In the genomic region with DNA sequence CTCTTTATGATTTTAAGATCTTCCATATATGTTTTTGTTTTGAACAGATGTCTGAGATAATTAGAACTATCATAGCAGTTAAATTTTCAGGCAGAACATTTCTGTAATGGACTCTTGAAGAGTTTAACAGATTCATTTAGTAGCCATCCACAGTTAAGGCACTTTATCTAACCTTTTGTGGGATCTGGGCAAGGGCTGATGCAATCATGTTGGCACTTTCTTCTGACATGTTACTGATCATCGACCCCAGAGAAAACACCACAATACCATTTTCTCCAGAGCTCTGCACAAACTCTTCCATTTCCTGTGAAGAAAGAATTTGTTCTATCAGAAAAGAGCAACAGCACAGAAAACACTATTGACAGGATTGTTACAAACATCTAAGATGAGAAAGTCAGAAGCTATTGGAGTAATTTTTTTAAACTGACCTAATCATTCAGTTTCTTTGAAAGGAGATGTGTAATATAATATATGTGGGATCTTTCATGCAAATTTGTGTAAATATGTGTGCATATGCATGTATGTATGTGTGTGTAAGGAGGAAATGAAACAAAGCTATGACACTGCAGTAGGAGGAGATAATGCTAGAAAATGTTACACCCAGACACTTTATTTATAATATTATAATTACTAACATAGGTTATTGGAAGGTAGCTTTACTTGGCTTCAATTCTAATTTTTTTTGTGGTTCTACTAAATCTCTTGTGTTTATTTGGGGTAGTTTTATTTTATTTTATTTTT, we compare ENCODE assay signal across 15 cellular contexts. TPM values are rescaled to one million over a fixed set of nuclear protein-coding genes. Genes with fewer than 3 reads are reported as not detected.
DNase-seq lines count a peak whose midpoint lies in the region; ATAC-seq, FAIRE-seq and TF ChIP-seq lines count a peak whose summit lies in the region.
"Not testable (repeated sequence)": the region's sequence is repeated elsewhere in the genome, so short reads cannot be mapped to it uniquely, and the experiment has no call there.
"Had no signal": no experiment of that assay in that cellular context is flagged by ENCODE, and none has a peak within 500 bp of the region (broad histone marks: within the 10 kb centered on the region; RNA-seq: fewer than 3 reads in every experiment).

No MANE protein-coding gene starts in this region.

- not testable (repeated sequence) for DNase-seq in GM12892 (ENCODE audit: insufficient read length); bronchial epithelial cell (ENCODE audit: low read depth); right lobe of liver

- WGBS in right lobe of liver (ENCODE audit: insufficient coverage, low coverage, low lambda C conversion rate, missing lambda C conversion rate) = no CpG with 5 or more reads among the region's 1 CpG

- not testable (repeated sequence) for H3K27me3 ChIP-seq in bronchial epithelial cell (ENCODE audit: control insufficient read depth, insufficient read depth, low read length); right lobe of liver

- H3K9me3 ChIP-seq in right lobe of liver = not testable (repeated sequence)

- not testable (repeated sequence) for H3K4me3 ChIP-seq in bronchial epithelial cell (ENCODE audit: low read depth, low read length); right lobe of liver

- H3K36me3 ChIP-seq in bronchial epithelial cell (ENCODE audit: control insufficient read depth, insufficient read depth, low read length); right lobe of liver: not testable (repeated sequence)

- not testable (repeated sequence) for TF ChIP-seq CTCF in bronchial epithelial cell (IDR thresholded peaks at IDR 0.05; ENCODE audit: insufficient read depth, low read length, severe bottlenecking); right lobe of liver (IDR thresholded peaks at IDR 0.05)

- FAIRE-seq in GM12892 (lab: Jason Lieb, UNC) (peak; percentile 50), bronchial epithelial cell (lab: Jason Lieb, UNC) (peak; percentile 93)

- intact Hi-C loops in right lobe of liver (cut with DNase I) = not testable (repeated sequence)

- peak overlapping the region in 2 of 3 donors; percentile 7 to 79 for H3K27ac ChIP-seq in right lobe of liver

- peak; percentile 74 for ATAC-seq in GM18868 (IDR thresholded peaks at IDR 0.05; ENCODE audit: unreplicated experiment)
- peak; percentile 42 for ATAC-seq in GM21528 (IDR thresholded peaks at IDR 0.05; ENCODE audit: low FRiP score, unreplicated experiment)
- peak; percentile 70 for ATAC-seq in HG02885 (IDR thresholded peaks at IDR 0.05; ENCODE audit: poor library complexity, unreplicated experiment)
- peak; percentile 48 for ATAC-seq in HG03175 (IDR thresholded peaks at IDR 0.05; ENCODE audit: unreplicated experiment)
- peak; percentile 50 for ATAC-seq in HG03565 (IDR thresholded peaks at IDR 0.05; ENCODE audit: unreplicated experiment)
- peak; percentile 34 to 78 (median 44) for ATAC-seq in right lobe of liver

- peaks cover 0 to 35% (median 5%) of the 10 kb centered on the region in 4 donors for H3K4me1 ChIP-seq in right lobe of liver

- TF ChIP-seq POLR2A in GM12892 (IDR thresholded peaks at IDR 0.05; ENCODE audit: low read depth, low read length); right lobe of liver (IDR thresholded peaks at IDR 0.05): not testable (repeated sequence)

RNA-seq across cellular contexts. Expression of gene UGT2B15, which starts 7.4 kb away (rescaled TPM):
- not detected for polyA plus RNA-seq in GM12892 (2012; ENCODE audit: missing spikeins)
- total RNA-seq in bronchial epithelial cell (under 0.01 TPM in 1 of 2 replicates, not detected in the other), right lobe of liver (100 to 1,000 TPM in 4 of 6 experiments, 10 to 100 TPM in 2; 44.9 to 533 (median 152) TPM)
- total RNA-seq: A673, H9, HFFc6, HT1080, OCI-LY7, Right ventricle myocardium inferior, SJSA1 had no signal

Comparison
In these comparisons a context has a peak if more than half of its experiments do, and no peak if none do; other contexts are left out.
1. RNA of gene UGT2B15, which starts 7.4 kb away (total RNA-seq): 44.9 to 533 TPM in right lobe of liver; under 0.01 TPM in bronchial epithelial cell; every median in the first group is over 10 times any median in the second.
2. Peak in every context shown above with its lines, with median percentiles within 50 percentile points of each other: ATAC-seq.